Comparison of ENCODE assay signal across 10 cellular contexts in the genomic region with DNA sequence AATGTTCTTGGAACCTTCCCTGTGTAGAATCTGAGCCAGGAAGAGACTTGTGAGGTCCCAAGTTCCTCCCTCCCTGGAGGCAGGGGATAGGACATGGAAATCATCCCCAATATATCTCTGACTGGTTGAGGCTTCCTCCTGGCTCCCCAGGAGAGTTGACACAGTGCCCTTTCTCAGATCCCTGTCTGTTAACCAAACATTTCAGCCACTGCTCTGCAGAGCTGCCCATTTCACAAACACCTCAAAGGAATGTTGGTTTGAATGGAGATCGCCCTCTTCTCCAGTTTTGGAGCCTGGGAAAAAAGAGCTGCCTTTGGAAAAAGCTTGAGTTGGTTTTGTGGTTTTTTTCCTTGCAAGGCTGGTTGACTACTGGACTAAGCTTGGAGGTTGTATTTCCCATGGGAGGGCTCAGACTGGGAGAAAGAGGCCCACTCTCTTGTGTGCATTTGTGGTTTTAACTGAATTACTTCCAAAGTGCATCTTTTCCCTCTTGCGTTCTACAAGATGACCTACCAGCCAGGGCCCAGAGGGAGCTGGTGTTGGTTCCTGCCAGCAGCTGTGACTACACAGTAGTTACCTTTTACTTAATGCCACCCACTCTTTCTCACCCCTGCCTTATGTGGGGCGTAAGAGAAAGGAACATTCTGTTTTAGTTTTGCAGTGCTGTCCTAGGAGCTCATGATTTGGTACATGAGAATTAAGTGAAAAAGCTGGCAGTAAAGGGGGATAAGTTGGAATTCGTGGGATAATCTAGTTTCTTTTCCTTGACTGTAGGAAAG. TPM values are rescaled to one million over a fixed set of nuclear protein-coding genes. Genes with fewer than 3 reads are reported as not detected.
DNase-seq lines count a peak whose midpoint lies in the region; ATAC-seq and TF ChIP-seq lines count a peak whose summit lies in the region.
"Had no signal": no experiment of that assay in that cellular context is flagged by ENCODE, and none has a peak within 500 bp of the region (broad histone marks: within the 10 kb centered on the region; RNA-seq: fewer than 3 reads in every experiment).

No MANE protein-coding gene starts in this region.

- H2AFZ ChIP-seq in PC-9, result no peak overlapping the region
- H2AFZ ChIP-seq in fibroblast of lung (ENCODE audit: low read length), result no peak overlapping the region

- H3K27ac ChIP-seq in PC-9 (peak overlapping the region; percentile 37; the same call in 1 of the 2 replicates), fibroblast of lung (ENCODE audit: insufficient read depth, low read length) (peak overlapping the region; percentile 27), skeletal muscle tissue (ENCODE audit: low read depth, low read length) (peak overlapping the region; percentile 15)
- H3K27ac ChIP-seq: epithelial cell of prostate had no signal

- POLR2A ChIA-PET in PC-9 (lab: Charles Lee; ENCODE audit: unreplicated experiment), result interaction anchor here (0.7 kb wide), 1 partner anchor 24 kb away, joined by 3 read pairs; no protein-coding TSS in a partner anchor

- H3K79me2 ChIP-seq in PC-9 (ENCODE audit: low read depth) (no peaks in the 10 kb centered on the region), fibroblast of lung (ENCODE audit: control insufficient read depth, insufficient read depth, low read length) (no peaks in the 10 kb centered on the region)

- no peak overlapping the region for H3K9ac ChIP-seq in fibroblast of lung (ENCODE audit: insufficient read depth, low read length)
- H3K9ac ChIP-seq in skeletal muscle tissue (ENCODE audit: low read depth in 1 of 3, low read length in 3 of 3), result no peak overlapping the region

- H3F3A ChIP-seq in PC-9 (ENCODE audit: insufficient read depth, low read depth), result peaks cover 4% of the 10 kb centered on the region; the same call in 1 of the 2 replicates

- ATAC-seq in GM21526 (IDR thresholded peaks at IDR 0.05; ENCODE audit: low FRiP score, unreplicated experiment) (no peak), HG02588 (IDR thresholded peaks at IDR 0.05; ENCODE audit: unreplicated experiment) (no peak)

- no peaks in the 10 kb centered on the region for H3K9me3 ChIP-seq in PC-9 (ENCODE audit: insufficient read depth, low read depth)
- no peaks in the 10 kb centered on the region for H3K9me3 ChIP-seq in fibroblast of lung (ENCODE audit: control insufficient read depth, insufficient read depth, low read depth, low read length)
- no peaks in the 10 kb centered on the region for H3K9me3 ChIP-seq in skeletal muscle tissue (ENCODE audit: control insufficient read depth in 3 of 3, low read length in 3 of 3)

- BruUV-seq in PC-9 (replicated peaks; lab: Mats Ljungman, UMichigan), result no TSS peak

- H4K20me1 ChIP-seq in PC-9 (ENCODE audit: insufficient read depth), result no peaks in the 10 kb centered on the region
- no peaks in the 10 kb centered on the region for H4K20me1 ChIP-seq in fibroblast of lung (ENCODE audit: control insufficient read depth, extremely low read depth, insufficient read depth, low read length)

- H3K36me3 ChIP-seq in PC-9 (ENCODE audit: low read depth), result no peaks in the 10 kb centered on the region
- no peaks in the 10 kb centered on the region for H3K36me3 ChIP-seq in fibroblast of lung (ENCODE audit: control insufficient read depth, insufficient read depth, low read length)
- H3K36me3 ChIP-seq in skeletal muscle tissue (ENCODE audit: control insufficient read depth in 3 of 3, insufficient read depth in 3 of 3, low read length in 3 of 3), result peaks cover 20 to 44% (median 31%) of the 10 kb centered on the region in 3 donors

- H3K27me3 ChIP-seq in PC-9 (ENCODE audit: insufficient read depth, low read depth), result no peaks in the 10 kb centered on the region
- H3K27me3 ChIP-seq in fibroblast of lung (ENCODE audit: control insufficient read depth, insufficient read depth, low read length), result no peaks in the 10 kb centered on the region
- H3K27me3 ChIP-seq in skeletal muscle tissue (ENCODE audit: control insufficient read depth in 3 of 3, insufficient read depth in 3 of 3, low read length in 3 of 3), result no peaks in the 10 kb centered on the region

- CTCF ChIA-PET in PC-9 (lab: Charles Lee), result no interaction called here

- TF ChIP-seq CTCF in PC-9 (conservative IDR thresholded peaks at IDR 0.05), result no peak
- TF ChIP-seq CTCF in fibroblast of lung (conservative IDR thresholded peaks at IDR 0.05 in 1 of 2, IDR thresholded peaks at IDR 0.05 in 1 of 2; ENCODE audit: low read depth in 1 of 2, low read length in 2 of 2), result no peak

- H3K4me1 ChIP-seq in PC-9 (replicated peaks; ENCODE audit: insufficient read depth), result peaks cover 9% of the 10 kb centered on the region
- peaks cover 18% of the 10 kb centered on the region for H3K4me1 ChIP-seq in fibroblast of lung (ENCODE audit: control insufficient read depth, extremely low read depth, insufficient read depth, low read length)
- H3K4me1 ChIP-seq in skeletal muscle tissue (ENCODE audit: control insufficient read depth in 3 of 3, insufficient read depth in 3 of 3, low read length in 3 of 3), result peaks cover 11 to 28% (median 24%) of the 10 kb centered on the region in 3 donors

- peak; percentile 84 for DNase-seq in GM03348 (ENCODE audit: low spot score)
- peak in 1 of 2 experiments; percentile 49 for DNase-seq in PC-9
- DNase-seq in fibroblast of lung (ENCODE audit: low read depth in 2 of 2), result peak; percentile 94 to 96
- no peak for DNase-seq in NCI-H2196 treated with DMSO at 0.1 percent for 48 hours (lab: John Stamatoyannopoulos, UW; ENCODE audit: unreplicated experiment)
- DNase-seq: activated T-cell treated with anti-CD3 and anti-CD28 coated beads, Interleukin-2, amount 50 U/mL, for 24 hours; NCI-H1436 had no signal

- H3K4me3 ChIP-seq in PC-9 (no peak overlapping the region), fibroblast of lung (replicated peaks in 1 of 4; ENCODE audit: control extremely low read depth in 1 of 4, insufficient read depth in 1 of 4, low read depth in 3 of 4, low read length in 4 of 4) (no peak overlapping the region), skeletal muscle tissue (ENCODE audit: low read length in 3 of 3) (no peak overlapping the region)

- H3K4me2 ChIP-seq in PC-9 (no peak overlapping the region), fibroblast of lung (ENCODE audit: extremely low read depth, insufficient read depth, low read length) (peak overlapping the region; percentile 41)

- intact Hi-C loops in PC-9 (cut with micrococcal nuclease; ENCODE audit: unreplicated experiment), result no loop called here

- no peaks in the 10 kb centered on the region for H3K9me2 ChIP-seq in PC-9 (ENCODE audit: insufficient read depth)

RNA-seq across cellular contexts. Expression of a gene that starts 45.2 kb away (rescaled TPM):
- 8.5 and 9.5 TPM in 2 replicates for total RNA-seq in PC-9 (2021)
- 13.6 and 14.5 TPM in 2 replicates for total RNA-seq in fibroblast of lung
- 5.0 and 8.8 TPM in 2 replicates for polyA plus RNA-seq in fibroblast of lung
- polyA plus RNA-seq in fibroblast of lung (2012), result 3.7 and 9.1 TPM in 2 replicates
- polyA minus RNA-seq in fibroblast of lung (ENCODE audit: low replicate concordance), result 13.3 and 14.2 TPM in 2 replicates
- total RNA-seq in skeletal muscle tissue, result 33.9 TPM
